Comparison of ENCODE assay signal across 9 cellular contexts in genomic region chr4:113758361-113758760, GRCh38. TPM values are rescaled to one million over a fixed set of nuclear protein-coding genes. Genes with fewer than 3 reads are reported as not detected.
DNase-seq lines count a peak whose midpoint lies in the region; ATAC-seq and FAIRE-seq lines count a peak whose summit lies in the region.
"Had no signal": no experiment of that assay in that cellular context is flagged by ENCODE, and none has a peak within 500 bp of the region (broad histone marks: within the 10 kb centered on the region; RNA-seq: fewer than 3 reads in every experiment).

No MANE protein-coding gene starts in this region.

- peak overlapping the region; percentile 77 for H3K4me3 ChIP-seq in skeletal muscle satellite cell (ENCODE audit: low read length)

- H3K9ac ChIP-seq in skeletal muscle satellite cell (ENCODE audit: low read depth, low read length), result peak overlapping the region; percentile 94

- no peak for ATAC-seq in GM21786 (IDR thresholded peaks at IDR 0.05; ENCODE audit: unreplicated experiment)

- H3K36me3 ChIP-seq in skeletal muscle satellite cell (ENCODE audit: insufficient read depth, low read length), result peaks cover 24% of the 10 kb centered on the region

- no peak for FAIRE-seq in RCC 7860 (lab: Jason Lieb, UNC)

- peaks cover 34% of the 10 kb centered on the region for H3K36me3 Mint-ChIP-seq in activated CD4-positive, alpha-beta T cell treated with anti-CD3 and anti-CD28 coated beads, Interleukin-2, amount 10 ng/mL, durations not matched to agents 7 days and 5 days (ENCODE audit: low read depth)

- no peaks in the 10 kb centered on the region for H3K9me3 Mint-ChIP-seq in activated CD4-positive, alpha-beta T cell treated with anti-CD3 and anti-CD28 coated beads, Interleukin-2, amount 10 ng/mL, durations not matched to agents 7 days and 5 days

- no peak for DNase-seq in activated CD4-positive, alpha-beta T cell treated with anti-CD3 and anti-CD28 coated beads, Interleukin-2, amount 10 ng/mL, durations not matched to agents 7 days and 5 days
- no peak for DNase-seq in activated CD4-positive, alpha-beta T cell treated with anti-CD3 and anti-CD28 coated beads, Interleukin-2, amount 50 U/mL, for 4 hours
- peak; percentile 8 for DNase-seq in RCC 7860 (ENCODE audit: low spot score)
- DNase-seq in fibroblast of gingiva (ENCODE audit: low read depth), result peak; percentile 62
- DNase-seq in amniotic stem cell (lab: John Stamatoyannopoulos, UW), result no peak
- no peak for DNase-seq in COR-L47 (lab: John Stamatoyannopoulos, UW)
- DNase-seq: effector CD8-positive, alpha-beta T cell had no signal

- no peaks in the 10 kb centered on the region for H3K27me3 ChIP-seq in skeletal muscle satellite cell (ENCODE audit: control insufficient read depth, insufficient read depth, low read length)

- H3K27ac Mint-ChIP-seq in activated CD4-positive, alpha-beta T cell treated with anti-CD3 and anti-CD28 coated beads, Interleukin-2, amount 10 ng/mL, durations not matched to agents 7 days and 5 days, result peak overlapping the region; percentile 83

- peak overlapping the region; percentile 99 for H3K4me3 Mint-ChIP-seq in activated CD4-positive, alpha-beta T cell treated with anti-CD3 and anti-CD28 coated beads, Interleukin-2, amount 10 ng/mL, durations not matched to agents 7 days and 5 days

- no peaks in the 10 kb centered on the region for H3K9me3 ChIP-seq in skeletal muscle satellite cell (replicated peaks; ENCODE audit: low read length)

- peak overlapping the region; percentile 90 for H3K4me2 ChIP-seq in skeletal muscle satellite cell (ENCODE audit: low read length)

- no peaks in the 10 kb centered on the region for H3K27me3 Mint-ChIP-seq in activated CD4-positive, alpha-beta T cell treated with anti-CD3 and anti-CD28 coated beads, Interleukin-2, amount 10 ng/mL, durations not matched to agents 7 days and 5 days

- POLR2A ChIA-PET in activated CD4-positive, alpha-beta T cell treated with anti-CD3 and anti-CD28 coated beads, Interleukin-2, amount 10 ng/mL, durations not matched to agents 7 days and 5 days (lab: Charles Lee), result no interaction called here

- H3K4me1 ChIP-seq in skeletal muscle satellite cell (ENCODE audit: control insufficient read depth, insufficient read depth, low read length), result peaks cover 34% of the 10 kb centered on the region

- peaks cover 46% of the 10 kb centered on the region for H3K4me1 Mint-ChIP-seq in activated CD4-positive, alpha-beta T cell treated with anti-CD3 and anti-CD28 coated beads, Interleukin-2, amount 10 ng/mL, durations not matched to agents 7 days and 5 days

- CTCF ChIA-PET in activated CD4-positive, alpha-beta T cell treated with anti-CD3 and anti-CD28 coated beads, Interleukin-2, amount 10 ng/mL, durations not matched to agents 7 days and 5 days (lab: Charles Lee), result interaction anchor here (1.2 kb wide), 1 partner anchor 211 kb away, joined by 4 read pairs; no protein-coding TSS in a partner anchor

RNA-seq across cellular contexts. Expression of gene CAMK2D, which starts 3.2 kb away (rescaled TPM):
- 10 to 100 TPM; 37.8 to 38.5 TPM for total RNA-seq in activated CD4-positive, alpha-beta T cell treated with anti-CD3 and anti-CD28 coated beads, Interleukin-2, amount 10 ng/mL, durations not matched to agents 7 days and 5 days
- total RNA-seq in skeletal muscle satellite cell (2012; rRNA removed), result 147 and 158 TPM in 2 replicates

Comparison
In these comparisons a context has a peak if more than half of its experiments do, and no peak if none do; other contexts are left out.
1. DNase-seq: peak in RCC 7860 (single experiment) and fibroblast of gingiva (single experiment); none in activated CD4-positive, alpha-beta T cell treated with anti-CD3 and anti-CD28 coated beads, Interleukin-2, amount 10 ng/mL, durations not matched to agents 7 days and 5 days (single experiment), activated CD4-positive, alpha-beta T cell treated with anti-CD3 and anti-CD28 coated beads, Interleukin-2, amount 50 U/mL, for 4 hours (0 of 2), amniotic stem cell (single experiment) and COR-L47 (single experiment).